1 cellular context compared by ENCODE assay signal in the genomic region with DNA sequence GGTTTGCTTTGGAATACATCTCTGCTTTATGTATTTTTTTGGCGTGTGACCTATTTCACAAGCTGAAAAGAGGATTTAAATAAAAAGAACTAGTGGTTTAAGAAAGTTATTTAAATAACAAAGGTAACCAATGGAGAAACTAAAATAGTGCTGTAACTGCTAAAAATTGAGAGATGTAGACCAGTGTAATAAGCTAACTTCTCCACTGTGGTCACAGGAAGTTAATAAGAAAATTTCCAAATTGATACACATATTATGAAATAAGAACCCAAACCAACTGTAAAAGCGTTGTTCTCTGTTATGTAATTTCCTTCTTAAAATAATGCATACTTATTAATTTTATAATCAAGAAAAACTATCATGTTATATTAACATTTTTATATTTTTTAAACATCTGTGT.
TF ChIP-seq lines count a peak whose summit lies in the region.

No MANE protein-coding gene starts in this region.

TF ChIP-seq in GM23338, 12 proteins besides CTCF, POLR2A, EP300 and RAD21:
- TF ChIP-seq, protein P1, sequence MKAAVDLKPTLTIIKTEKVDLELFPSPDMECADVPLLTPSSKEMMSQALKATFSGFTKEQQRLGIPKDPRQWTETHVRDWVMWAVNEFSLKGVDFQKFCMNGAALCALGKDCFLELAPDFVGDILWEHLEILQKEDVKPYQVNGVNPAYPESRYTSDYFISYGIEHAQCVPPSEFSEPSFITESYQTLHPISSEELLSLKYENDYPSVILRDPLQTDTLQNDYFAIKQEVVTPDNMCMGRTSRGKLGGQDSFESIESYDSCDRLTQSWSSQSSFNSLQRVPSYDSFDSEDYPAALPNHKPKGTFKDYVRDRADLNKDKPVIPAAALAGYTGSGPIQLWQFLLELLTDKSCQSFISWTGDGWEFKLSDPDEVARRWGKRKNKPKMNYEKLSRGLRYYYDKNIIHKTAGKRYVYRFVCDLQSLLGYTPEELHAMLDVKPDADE (IDR thresholded peaks at IDR 0.05): no peak
- TF ChIP-seq CREB1 (CRISPR knock-in tag; IDR thresholded peaks at IDR 0.05; ENCODE audit: low read depth): no peak
- TF ChIP-seq NANOG (IDR thresholded peaks at IDR 0.05; ENCODE audit: borderline replicate concordance): no peak
- TF ChIP-seq, protein P2, sequence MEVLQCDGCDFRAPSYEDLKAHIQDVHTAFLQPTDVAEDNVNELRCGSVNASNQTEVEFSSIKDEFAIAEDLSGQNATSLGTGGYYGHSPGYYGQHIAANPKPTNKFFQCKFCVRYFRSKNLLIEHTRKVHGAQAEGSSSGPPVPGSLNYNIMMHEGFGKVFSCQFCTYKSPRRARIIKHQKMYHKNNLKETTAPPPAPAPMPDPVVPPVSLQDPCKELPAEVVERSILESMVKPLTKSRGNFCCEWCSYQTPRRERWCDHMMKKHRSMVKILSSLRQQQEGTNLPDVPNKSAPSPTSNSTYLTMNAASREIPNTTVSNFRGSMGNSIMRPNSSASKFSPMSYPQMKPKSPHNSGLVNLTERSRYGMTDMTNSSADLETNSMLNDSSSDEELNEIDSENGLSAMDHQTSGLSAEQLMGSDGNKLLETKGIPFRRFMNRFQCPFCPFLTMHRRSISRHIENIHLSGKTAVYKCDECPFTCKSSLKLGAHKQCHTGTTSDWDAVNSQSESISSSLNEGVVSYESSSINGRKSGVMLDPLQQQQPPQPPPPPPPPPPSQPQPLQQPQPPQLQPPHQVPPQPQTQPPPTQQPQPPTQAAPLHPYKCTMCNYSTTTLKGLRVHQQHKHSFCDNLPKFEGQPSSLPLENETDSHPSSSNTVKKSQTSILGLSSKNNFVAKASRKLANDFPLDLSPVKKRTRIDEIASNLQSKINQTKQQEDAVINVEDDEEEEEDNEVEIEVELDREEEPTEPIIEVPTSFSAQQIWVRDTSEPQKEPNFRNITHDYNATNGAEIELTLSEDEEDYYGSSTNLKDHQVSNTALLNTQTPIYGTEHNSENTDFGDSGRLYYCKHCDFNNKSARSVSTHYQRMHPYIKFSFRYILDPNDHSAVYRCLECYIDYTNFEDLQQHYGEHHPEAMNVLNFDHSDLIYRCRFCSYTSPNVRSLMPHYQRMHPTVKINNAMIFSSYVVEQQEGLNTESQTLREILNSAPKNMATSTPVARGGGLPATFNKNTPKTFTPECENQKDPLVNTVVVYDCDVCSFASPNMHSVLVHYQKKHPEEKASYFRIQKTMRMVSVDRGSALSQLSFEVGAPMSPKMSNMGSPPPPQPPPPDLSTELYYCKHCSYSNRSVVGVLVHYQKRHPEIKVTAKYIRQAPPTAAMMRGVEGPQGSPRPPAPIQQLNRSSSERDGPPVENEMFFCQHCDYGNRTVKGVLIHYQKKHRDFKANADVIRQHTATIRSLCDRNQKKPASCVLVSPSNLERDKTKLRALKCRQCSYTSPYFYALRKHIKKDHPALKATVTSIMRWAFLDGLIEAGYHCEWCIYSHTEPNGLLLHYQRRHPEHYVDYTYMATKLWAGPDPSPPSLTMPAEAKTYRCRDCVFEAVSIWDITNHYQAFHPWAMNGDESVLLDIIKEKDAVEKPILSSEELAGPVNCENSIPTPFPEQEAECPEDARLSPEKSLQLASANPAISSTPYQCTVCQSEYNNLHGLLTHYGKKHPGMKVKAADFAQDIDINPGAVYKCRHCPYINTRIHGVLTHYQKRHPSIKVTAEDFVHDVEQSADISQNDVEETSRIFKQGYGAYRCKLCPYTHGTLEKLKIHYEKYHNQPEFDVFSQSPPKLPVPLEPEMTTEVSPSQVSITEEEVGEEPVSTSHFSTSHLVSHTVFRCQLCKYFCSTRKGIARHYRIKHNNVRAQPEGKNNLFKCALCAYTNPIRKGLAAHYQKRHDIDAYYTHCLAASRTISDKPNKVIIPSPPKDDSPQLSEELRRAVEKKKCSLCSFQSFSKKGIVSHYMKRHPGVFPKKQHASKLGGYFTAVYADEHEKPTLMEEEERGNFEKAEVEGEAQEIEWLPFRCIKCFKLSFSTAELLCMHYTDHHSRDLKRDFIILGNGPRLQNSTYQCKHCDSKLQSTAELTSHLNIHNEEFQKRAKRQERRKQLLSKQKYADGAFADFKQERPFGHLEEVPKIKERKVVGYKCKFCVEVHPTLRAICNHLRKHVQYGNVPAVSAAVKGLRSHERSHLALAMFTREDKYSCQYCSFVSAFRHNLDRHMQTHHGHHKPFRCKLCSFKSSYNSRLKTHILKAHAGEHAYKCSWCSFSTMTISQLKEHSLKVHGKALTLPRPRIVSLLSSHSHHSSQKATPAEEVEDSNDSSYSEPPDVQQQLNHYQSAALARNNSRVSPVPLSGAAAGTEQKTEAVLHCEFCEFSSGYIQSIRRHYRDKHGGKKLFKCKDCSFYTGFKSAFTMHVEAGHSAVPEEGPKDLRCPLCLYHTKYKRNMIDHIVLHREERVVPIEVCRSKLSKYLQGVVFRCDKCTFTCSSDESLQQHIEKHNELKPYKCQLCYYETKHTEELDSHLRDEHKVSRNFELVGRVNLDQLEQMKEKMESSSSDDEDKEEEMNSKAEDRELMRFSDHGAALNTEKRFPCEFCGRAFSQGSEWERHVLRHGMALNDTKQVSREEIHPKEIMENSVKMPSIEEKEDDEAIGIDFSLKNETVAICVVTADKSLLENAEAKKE (CRISPR knock-in tag; IDR thresholded peaks at IDR 0.05): no peak
- TF ChIP-seq, protein P3, sequence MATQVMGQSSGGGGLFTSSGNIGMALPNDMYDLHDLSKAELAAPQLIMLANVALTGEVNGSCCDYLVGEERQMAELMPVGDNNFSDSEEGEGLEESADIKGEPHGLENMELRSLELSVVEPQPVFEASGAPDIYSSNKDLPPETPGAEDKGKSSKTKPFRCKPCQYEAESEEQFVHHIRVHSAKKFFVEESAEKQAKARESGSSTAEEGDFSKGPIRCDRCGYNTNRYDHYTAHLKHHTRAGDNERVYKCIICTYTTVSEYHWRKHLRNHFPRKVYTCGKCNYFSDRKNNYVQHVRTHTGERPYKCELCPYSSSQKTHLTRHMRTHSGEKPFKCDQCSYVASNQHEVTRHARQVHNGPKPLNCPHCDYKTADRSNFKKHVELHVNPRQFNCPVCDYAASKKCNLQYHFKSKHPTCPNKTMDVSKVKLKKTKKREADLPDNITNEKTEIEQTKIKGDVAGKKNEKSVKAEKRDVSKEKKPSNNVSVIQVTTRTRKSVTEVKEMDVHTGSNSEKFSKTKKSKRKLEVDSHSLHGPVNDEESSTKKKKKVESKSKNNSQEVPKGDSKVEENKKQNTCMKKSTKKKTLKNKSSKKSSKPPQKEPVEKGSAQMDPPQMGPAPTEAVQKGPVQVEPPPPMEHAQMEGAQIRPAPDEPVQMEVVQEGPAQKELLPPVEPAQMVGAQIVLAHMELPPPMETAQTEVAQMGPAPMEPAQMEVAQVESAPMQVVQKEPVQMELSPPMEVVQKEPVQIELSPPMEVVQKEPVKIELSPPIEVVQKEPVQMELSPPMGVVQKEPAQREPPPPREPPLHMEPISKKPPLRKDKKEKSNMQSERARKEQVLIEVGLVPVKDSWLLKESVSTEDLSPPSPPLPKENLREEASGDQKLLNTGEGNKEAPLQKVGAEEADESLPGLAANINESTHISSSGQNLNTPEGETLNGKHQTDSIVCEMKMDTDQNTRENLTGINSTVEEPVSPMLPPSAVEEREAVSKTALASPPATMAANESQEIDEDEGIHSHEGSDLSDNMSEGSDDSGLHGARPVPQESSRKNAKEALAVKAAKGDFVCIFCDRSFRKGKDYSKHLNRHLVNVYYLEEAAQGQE (IDR thresholded peaks at IDR 0.05; ENCODE audit: unreplicated experiment): no peak
- TF ChIP-seq ZNF331 (CRISPR knock-in tag; IDR thresholded peaks at IDR 0.05; ENCODE audit: low read depth): no peak
- no peak for TF ChIP-seq EZH2phosphoT487 (IDR thresholded peaks at IDR 0.05; ENCODE audit: unreplicated experiment)
- TF ChIP-seq STAT1 (IDR thresholded peaks at IDR 0.05; ENCODE audit: unreplicated experiment): no peak
- TF ChIP-seq POLR2AphosphoS5 (IDR thresholded peaks at IDR 0.05; ENCODE audit: low read depth): no peak
- no peak for TF ChIP-seq JUNB (IDR thresholded peaks at IDR 0.05; ENCODE audit: unreplicated experiment)
- TF ChIP-seq EZH2 (IDR thresholded peaks at IDR 0.05; ENCODE audit: low read depth, unreplicated experiment): no peak
- TF ChIP-seq ZNF114 (CRISPR knock-in tag; IDR thresholded peaks at IDR 0.05): no peak
TF ChIP-seq in GM23338: peak in this region for 0.
